ENCODE assay signal across 1 cellular context in genomic region chr6:127937747-127938146, GRCh38.
TF ChIP-seq lines count a peak whose summit lies in the region.

No MANE protein-coding gene starts in this region.

TF ChIP-seq in GM23338, 12 proteins besides CTCF, POLR2A, EP300 and RAD21:
- TF ChIP-seq JUNB (IDR thresholded peaks at IDR 0.05; ENCODE audit: unreplicated experiment) (no peak), ETS1 (IDR thresholded peaks at IDR 0.05) (no peak), NANOG (IDR thresholded peaks at IDR 0.05; ENCODE audit: borderline replicate concordance) (no peak), ZNF331 (CRISPR knock-in tag; IDR thresholded peaks at IDR 0.05; ENCODE audit: low read depth) (no peak), POLR2AphosphoS5 (IDR thresholded peaks at IDR 0.05; ENCODE audit: low read depth) (no peak), REST (IDR thresholded peaks at IDR 0.05; ENCODE audit: unreplicated experiment) (no peak), ZNF462 (CRISPR knock-in tag; IDR thresholded peaks at IDR 0.05) (no peak), EZH2 (IDR thresholded peaks at IDR 0.05; ENCODE audit: low read depth, unreplicated experiment) (no peak)
